In the genomic region with DNA sequence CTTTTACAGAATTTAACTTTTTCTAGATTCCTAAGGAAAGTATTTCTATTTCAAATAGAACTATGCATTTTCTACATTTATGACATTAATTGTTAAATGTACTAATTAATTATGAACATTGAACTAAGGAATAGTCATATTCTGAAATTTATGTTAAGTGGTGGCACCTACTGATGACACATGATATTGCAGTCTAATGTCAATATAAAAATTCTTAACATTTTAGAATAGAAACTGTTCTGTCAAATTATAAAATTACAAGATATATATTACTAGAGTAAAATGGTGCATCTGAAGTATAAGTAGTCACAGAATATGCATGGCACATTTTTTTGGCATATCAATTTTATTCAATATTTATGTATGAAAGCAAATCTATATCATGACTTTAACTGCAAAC, we compare ENCODE assay signal across 12 cellular contexts. TPM values are rescaled to one million over a fixed set of nuclear protein-coding genes. Genes with fewer than 3 reads are reported as not detected.
DNase-seq lines count a peak whose midpoint lies in the region; ATAC-seq and TF ChIP-seq lines count a peak whose summit lies in the region.
"Had no signal": no experiment of that assay in that cellular context is flagged by ENCODE, and none has a peak within 500 bp of the region (broad histone marks: within the 10 kb centered on the region; RNA-seq: fewer than 3 reads in every experiment).

No MANE protein-coding gene starts in this region.

- no peaks in the 10 kb centered on the region for H3K9me3 Mint-ChIP-seq in type B pancreatic cell
- H3K9me3 Mint-ChIP-seq in activated CD4-positive, alpha-beta T cell treated with anti-CD3 and anti-CD28 coated beads for 36 hours (ENCODE audit: low read depth): no peaks in the 10 kb centered on the region
- H3K9me3 Mint-ChIP-seq: activated T-cell treated with anti-CD3 and anti-CD28 coated beads, Interleukin-2, amount 50 U/mL, for 4 hours had no signal

- CTCF ChIA-PET in PC-9 (lab: Charles Lee): no interaction called here
- CTCF ChIA-PET in activated CD4-positive, alpha-beta T cell treated with anti-CD3 and anti-CD28 coated beads for 36 hours (lab: Charles Lee): interaction anchor here (0.6 to 1.6 kb wide), 2 partner anchors 9 to 383 kb away, joined by 3 to 4 read pairs; no protein-coding TSS in a partner anchor

- ATAC-seq in heart left ventricle: no peak
- no peak for ATAC-seq in left cardiac atrium
- no peak for ATAC-seq in activated CD4-positive, alpha-beta T cell treated with anti-CD3 and anti-CD28 coated beads for 36 hours
- ATAC-seq: activated T-cell treated with anti-CD3 and anti-CD28 coated beads, Interleukin-2, amount 50 U/mL, for 4 hours had no signal

- H3K4me3 ChIP-seq in heart left ventricle: no peak overlapping the region
- H3K4me3 ChIP-seq in PC-9: no peak overlapping the region
- H3K4me3 ChIP-seq in fibroblast of pulmonary artery (replicated peaks; ENCODE audit: low read depth, low read length): no peak overlapping the region
- H3K4me3 ChIP-seq: BLaER1 had no signal

- H3K36me3 ChIP-seq in heart left ventricle (no peaks in the 10 kb centered on the region), PC-9 (ENCODE audit: low read depth) (no peaks in the 10 kb centered on the region)
- H3K36me3 ChIP-seq: BLaER1 had no signal

- no peak overlapping the region for H3K27ac Mint-ChIP-seq in type B pancreatic cell
- no peak overlapping the region for H3K27ac Mint-ChIP-seq in activated CD4-positive, alpha-beta T cell treated with anti-CD3 and anti-CD28 coated beads for 36 hours

- H3K4me1 Mint-ChIP-seq in type B pancreatic cell (ENCODE audit: unreplicated experiment): no peaks in the 10 kb centered on the region
- H3K4me1 Mint-ChIP-seq in activated CD4-positive, alpha-beta T cell treated with anti-CD3 and anti-CD28 coated beads for 36 hours: peaks cover 23% of the 10 kb centered on the region

- no peaks in the 10 kb centered on the region for H3F3A ChIP-seq in PC-9 (ENCODE audit: insufficient read depth, low read depth)

- H4K20me1 ChIP-seq in PC-9 (ENCODE audit: insufficient read depth): no peaks in the 10 kb centered on the region
- H4K20me1 ChIP-seq: BLaER1 had no signal

- BruUV-seq in PC-9 (replicated peaks; lab: Mats Ljungman, UMichigan): no TSS peak

- intact Hi-C loops in heart left ventricle (cut with DNase I) (loop anchor here in 2 of 10 donors (5.0 kb wide), 1 partner anchor 955 kb away; no protein-coding TSS in a partner anchor), left cardiac atrium (cut with DNase I) (loop anchor here in 1 of 2 donors (5.0 kb wide), 1 partner anchor 955 kb away; no protein-coding TSS in a partner anchor), PC-9 (cut with micrococcal nuclease; ENCODE audit: unreplicated experiment) (no loop called here)
- intact Hi-C loops in activated CD4-positive, alpha-beta T cell treated with anti-CD3 and anti-CD28 coated beads for 36 hours (cut with DNase I, micrococcal nuclease): loop anchor here in 1 of 2 experiments (5.0 kb wide), 2 partner anchors 40 to 195 kb away; no protein-coding TSS in a partner anchor

- H3K4me2 ChIP-seq in PC-9: no peak overlapping the region
- H3K4me2 ChIP-seq: BLaER1 had no signal

- H3K4me1 ChIP-seq in heart left ventricle (no peaks in the 10 kb centered on the region), PC-9 (replicated peaks; ENCODE audit: insufficient read depth) (no peaks in the 10 kb centered on the region)
- H3K4me1 ChIP-seq: BLaER1 had no signal

- H3K27ac ChIP-seq in heart left ventricle (no peak overlapping the region), PC-9 (no peak overlapping the region)
- H3K27ac ChIP-seq: BLaER1 had no signal

- no peak for DNase-seq in heart left ventricle
- DNase-seq in left cardiac atrium: no peak
- no peak for DNase-seq in PC-9
- DNase-seq in fibroblast of pulmonary artery (ENCODE audit: low read depth): peak; percentile 7
- no peak for DNase-seq in type B pancreatic cell (ENCODE audit: extremely low spot score, unreplicated experiment)
- DNase-seq in KG1 (lab: John Stamatoyannopoulos, UW): no peak
- no peak for DNase-seq in NCI-H510A (lab: John Stamatoyannopoulos, UW)
- DNase-seq in activated CD4-positive, alpha-beta T cell treated with anti-CD3 and anti-CD28 coated beads for 36 hours: no peak
- DNase-seq: activated T-cell treated with anti-CD3 and anti-CD28 coated beads, Interleukin-2, amount 50 U/mL, for 4 hours; cortex of kidney; NCI-H1417 treated with DMSO at 0.1 percent for 48 hours had no signal

- H3K79me2 ChIP-seq in PC-9 (ENCODE audit: low read depth): no peaks in the 10 kb centered on the region

- H3K4me3 Mint-ChIP-seq in type B pancreatic cell: no peak overlapping the region
- H3K4me3 Mint-ChIP-seq in activated CD4-positive, alpha-beta T cell treated with anti-CD3 and anti-CD28 coated beads for 36 hours: no peak overlapping the region
- H3K4me3 Mint-ChIP-seq: activated T-cell treated with anti-CD3 and anti-CD28 coated beads, Interleukin-2, amount 50 U/mL, for 4 hours had no signal

- H3K9me2 ChIP-seq in PC-9 (ENCODE audit: insufficient read depth): no peaks in the 10 kb centered on the region

- peaks cover 3% of the 10 kb centered on the region for H3K27me3 Mint-ChIP-seq in type B pancreatic cell
- H3K27me3 Mint-ChIP-seq in activated CD4-positive, alpha-beta T cell treated with anti-CD3 and anti-CD28 coated beads for 36 hours: no peaks in the 10 kb centered on the region

- no peaks in the 10 kb centered on the region for H3K36me3 Mint-ChIP-seq in type B pancreatic cell
- no peaks in the 10 kb centered on the region for H3K36me3 Mint-ChIP-seq in activated CD4-positive, alpha-beta T cell treated with anti-CD3 and anti-CD28 coated beads for 36 hours (ENCODE audit: low read depth)

- H3K27me3 ChIP-seq in heart left ventricle (peaks cover 0 to 4% (median 0%) of the 10 kb centered on the region in 9 donors), PC-9 (ENCODE audit: insufficient read depth, low read depth) (no peaks in the 10 kb centered on the region)
- H3K27me3 ChIP-seq: BLaER1 had no signal

- no peak overlapping the region for H2AFZ ChIP-seq in PC-9

- peak; percentile 25 to 57 (median 44) for TF ChIP-seq CTCF in heart left ventricle (IDR thresholded peaks at IDR 0.05)
- peak; percentile 74 for TF ChIP-seq CTCF in PC-9 (conservative IDR thresholded peaks at IDR 0.05)
- peak; percentile 40 for TF ChIP-seq CTCF in fibroblast of pulmonary artery (IDR thresholded peaks at IDR 0.05; ENCODE audit: low read length, missing control alignments)
- peak; percentile 76 for TF ChIP-seq CTCF in type B pancreatic cell (conservative IDR thresholded peaks at IDR 0.05)

- H3K9me3 ChIP-seq in heart left ventricle: no peaks in the 10 kb centered on the region
- no peaks in the 10 kb centered on the region for H3K9me3 ChIP-seq in PC-9 (ENCODE audit: insufficient read depth, low read depth)
- H3K9me3 ChIP-seq: BLaER1 had no signal

- POLR2A ChIA-PET in PC-9 (lab: Charles Lee; ENCODE audit: unreplicated experiment): no interaction called here
- POLR2A ChIA-PET in activated CD4-positive, alpha-beta T cell treated with anti-CD3 and anti-CD28 coated beads for 36 hours (lab: Charles Lee): no interaction called here

- no peak for TF ChIP-seq POLR2A in heart left ventricle (IDR thresholded peaks at IDR 0.05)

RNA-seq across cellular contexts. Expression of a gene that starts 40.2 kb away (rescaled TPM):
- total RNA-seq in heart left ventricle (10 to 100 TPM in 3 of 9 donors, 1 to 10 TPM in 6; 3.0 to 11.2 (median 8.2) TPM), left cardiac atrium (1 to 10 TPM; 4.2 to 5.4 TPM), PC-9 (2021) (not detected in 2 replicates), type B pancreatic cell (ENCODE audit: low replicate concordance) (14.6 and 17.4 TPM in 2 replicates)
- polyA plus RNA-seq in heart left ventricle: 1 to 10 TPM; 2.8 to 6.7 TPM
- under 1 TPM; 0.11 to 0.16 TPM for total RNA-seq in activated CD4-positive, alpha-beta T cell treated with anti-CD3 and anti-CD28 coated beads for 36 hours

RNA-seq across cellular contexts. Expression of a gene that starts 51.6 kb away (rescaled TPM):
- total RNA-seq in heart left ventricle: under 1 TPM in 2 of 9 donors, not detected in 7; 0.14 to 0.59 TPM
- polyA plus RNA-seq in heart left ventricle: under 1 TPM in 1 of 2 donors, not detected in 1; 0.07 TPM
- under 1 TPM in 1 of 2 donors, not detected in 1; 0.15 TPM for total RNA-seq in left cardiac atrium
- 0.63 and 1.2 TPM in 2 replicates for total RNA-seq in PC-9 (2021)
- 0.24 TPM in 1 of 2 replicates, not detected in the other for total RNA-seq in type B pancreatic cell (ENCODE audit: low replicate concordance)
- 1 to 10 TPM; 3.7 to 4.8 TPM for total RNA-seq in activated CD4-positive, alpha-beta T cell treated with anti-CD3 and anti-CD28 coated beads for 36 hours
